Comparison of ENCODE assay signal across 17 cellular contexts in the genomic region with DNA sequence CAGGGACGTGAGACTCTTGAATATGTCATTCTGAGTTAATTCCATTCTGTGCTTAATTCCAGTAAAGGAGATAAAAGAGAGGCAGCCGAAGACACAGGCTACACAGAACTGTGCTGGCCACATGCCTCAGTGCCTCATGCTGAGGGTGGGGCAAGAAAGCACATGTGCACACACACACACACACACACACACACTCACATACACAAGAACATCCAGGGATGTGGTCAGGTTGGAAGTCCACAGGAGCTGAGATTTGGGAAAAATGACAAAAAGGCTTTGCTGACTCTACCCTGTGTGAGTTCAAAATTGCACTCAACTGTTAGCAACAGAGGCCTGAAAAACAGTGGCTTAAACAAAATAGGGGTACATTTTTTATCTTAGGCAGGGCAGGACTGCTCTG. TPM values are rescaled to one million over a fixed set of nuclear protein-coding genes. Genes with fewer than 3 reads are reported as not detected.
DNase-seq lines count a peak whose midpoint lies in the region; ATAC-seq and TF ChIP-seq lines count a peak whose summit lies in the region.
"Had no signal": no experiment of that assay in that cellular context is flagged by ENCODE, and none has a peak within 500 bp of the region (broad histone marks: within the 10 kb centered on the region; RNA-seq: fewer than 3 reads in every experiment).

No MANE protein-coding gene starts in this region.

- H3K36me3 ChIP-seq in BLaER1 (no peaks in the 10 kb centered on the region), IMR-90 (ENCODE audit: control insufficient read depth, insufficient read depth, low read length) (no peaks in the 10 kb centered on the region)

- no peak overlapping the region; a peak in 1 of 4 replicates for H4K8ac ChIP-seq in IMR-90 (ENCODE audit: low read depth in 2 of 2, low read length in 2 of 2)

- H3K36me3 Mint-ChIP-seq in activated naive CD8-positive, alpha-beta T cell, result no peaks in the 10 kb centered on the region
- H3K36me3 Mint-ChIP-seq in naive thymus-derived CD8-positive, alpha-beta T cell, result no peaks in the 10 kb centered on the region

- no TSS peak for BruUV-seq in IMR-90 (replicated peaks; lab: Mats Ljungman, UMichigan)

- TF ChIP-seq CTCF in IMR-90 (conservative IDR thresholded peaks at IDR 0.05; ENCODE audit: low read depth, low read length), result no peak

- H3K4me2 ChIP-seq in BLaER1, result peak overlapping the region; percentile 59
- no peak overlapping the region for H3K4me2 ChIP-seq in IMR-90 (ENCODE audit: low read depth, low read length)

- no peak overlapping the region for H4K5ac ChIP-seq in IMR-90 (ENCODE audit: low read depth, low read length)

- peaks cover 6% of the 10 kb centered on the region; the same call in 1 of the 2 replicates for H3K9me1 ChIP-seq in IMR-90 (ENCODE audit: insufficient read depth, low read length)

- no peak overlapping the region for H2BK20ac ChIP-seq in IMR-90 (ENCODE audit: low read depth, low read length)

- POLR2A ChIA-PET in IMR-90 (lab: Charles Lee; ENCODE audit: unreplicated experiment), result no interaction called here
- POLR2A ChIA-PET in naive thymus-derived CD8-positive, alpha-beta T cell (lab: Charles Lee), result interaction anchor here (0.6 kb wide), 1 partner anchor 163 kb away, joined by 3 read pairs; no protein-coding TSS in a partner anchor

- peaks cover 42% of the 10 kb centered on the region for H3K4me1 Mint-ChIP-seq in activated naive CD8-positive, alpha-beta T cell (ENCODE audit: low read depth)
- peaks cover 8 to 55% (median 22%) of the 10 kb centered on the region in 4 donors for H3K4me1 Mint-ChIP-seq in naive thymus-derived CD8-positive, alpha-beta T cell

- H3K27me3 Mint-ChIP-seq in activated naive CD8-positive, alpha-beta T cell, result no peaks in the 10 kb centered on the region
- H3K27me3 Mint-ChIP-seq in naive thymus-derived CD8-positive, alpha-beta T cell, result no peaks in the 10 kb centered on the region

- 0 out of 2 replicates have a peak overlapping the region, but pooled peaks have one; percentile 8 for H3K18ac ChIP-seq in IMR-90 (ENCODE audit: low read depth, low read length)

- CTCF ChIA-PET in IMR-90 (lab: Yijun Ruan, JAX), result interaction anchor here (1.2 kb wide), 1 partner anchor 8 kb away, joined by 4 read pairs; no protein-coding TSS in a partner anchor

- H2BK5ac ChIP-seq in IMR-90 (ENCODE audit: low read depth, low read length, poor library complexity, severe bottlenecking), result no peak overlapping the region

- no peak overlapping the region for H3K4me3 ChIP-seq in BLaER1
- no peak overlapping the region for H3K4me3 ChIP-seq in IMR-90 (ENCODE audit: insufficient read depth, low read depth, low read length)
- H3K4me3 ChIP-seq: psoas muscle, testis had no signal

- H4K20me1 ChIP-seq in BLaER1 (no peaks in the 10 kb centered on the region), IMR-90 (ENCODE audit: insufficient read depth, low read length) (no peaks in the 10 kb centered on the region)

- no peak for ATAC-seq in IMR-90 (ENCODE audit: low read depth)
- no peak for ATAC-seq in naive thymus-derived CD8-positive, alpha-beta T cell
- no peak for ATAC-seq in GM19328 (IDR thresholded peaks at IDR 0.05; ENCODE audit: unreplicated experiment)
- ATAC-seq: psoas muscle had no signal

- no peak overlapping the region for H3K9ac ChIP-seq in BLaER1
- no peak overlapping the region for H3K9ac ChIP-seq in IMR-90 (ENCODE audit: low read depth, low read length)

- in situ Hi-C loops in IMR-90 (cut with MboI; ENCODE audit: low sequenced_read_pairs), result loop anchor here (10.0 to 25.0 kb wide), 4 partner anchors 624 to 1406 kb away; partner anchors contain the start of gene CAVIN4

- no peak overlapping the region for H3K4ac ChIP-seq in IMR-90 (ENCODE audit: low read depth, low read length)

- no peak overlapping the region for H2AFZ ChIP-seq in IMR-90 (replicated peaks; ENCODE audit: low read length, poor library complexity)

- no peak overlapping the region; the same call in 2 of the 3 replicates for H2BK15ac ChIP-seq in IMR-90 (ENCODE audit: low read depth, low read length)

- dilution Hi-C loops in IMR-90 (cut with HindIII; ENCODE audit: low sequenced_read_pairs, unreplicated experiment), result no loop called here

- H3K9me3 ChIP-seq in BLaER1 (no peaks in the 10 kb centered on the region), IMR-90 (ENCODE audit: control insufficient read depth, insufficient read depth, low read length) (no peaks in the 10 kb centered on the region)
- H3K9me3 ChIP-seq: Caco-2, psoas muscle, testis had no signal

- H3K27ac ChIP-seq in BLaER1, result no peak overlapping the region
- H3K27ac ChIP-seq in IMR-90 (ENCODE audit: insufficient read depth, low read length), result no peak overlapping the region
- H3K27ac ChIP-seq: psoas muscle, testis had no signal

- H3K56ac ChIP-seq in IMR-90 (ENCODE audit: extremely low read depth, insufficient read depth, low read length), result no peak overlapping the region

- H2BK120ac ChIP-seq in IMR-90 (ENCODE audit: low read depth, low read length), result no peak overlapping the region; the same call in 1 of the 2 replicates

- no peak for TF ChIP-seq RAD21 in IMR-90 (IDR thresholded peaks at IDR 0.05; ENCODE audit: low read length)

- no peaks in the 10 kb centered on the region for H3K79me1 ChIP-seq in IMR-90 (ENCODE audit: low read depth in 1 of 2, low read length in 2 of 2)

- H3K9me3 Mint-ChIP-seq in activated naive CD8-positive, alpha-beta T cell (ENCODE audit: low read depth), result no peaks in the 10 kb centered on the region
- H3K9me3 Mint-ChIP-seq in naive thymus-derived CD8-positive, alpha-beta T cell, result no peaks in the 10 kb centered on the region

- intact Hi-C loops in IMR-90 (cut with micrococcal nuclease), result loop anchor here (5.0 to 10.0 kb wide), 4 partner anchors 84 to 1244 kb away; partner anchors contain the start of gene MSANTD3

- H3K4me3 Mint-ChIP-seq in activated naive CD8-positive, alpha-beta T cell, result no peak overlapping the region
- H3K4me3 Mint-ChIP-seq in naive thymus-derived CD8-positive, alpha-beta T cell, result no peak overlapping the region

- no peak overlapping the region for H2AK5ac ChIP-seq in IMR-90 (ENCODE audit: low read depth, low read length)

- TF ChIP-seq POLR2A in IMR-90 (IDR thresholded peaks at IDR 0.05; ENCODE audit: low read depth, low read length), result no peak

- no CpG with 5 or more reads among the region's 2 CpGs for WGBS in IMR-90 (ENCODE audit: extremely low coverage in 2 of 2, insufficient read length in 1 of 2), 2 experiments

- peaks cover 26% of the 10 kb centered on the region for H3K4me1 ChIP-seq in BLaER1
- peaks cover 8% of the 10 kb centered on the region for H3K4me1 ChIP-seq in IMR-90 (ENCODE audit: control insufficient read depth, insufficient read depth, low read length)
- H3K4me1 ChIP-seq: psoas muscle, testis had no signal

- no peaks in the 10 kb centered on the region for H3K27me3 ChIP-seq in BLaER1
- no peaks in the 10 kb centered on the region for H3K27me3 ChIP-seq in IMR-90 (ENCODE audit: control insufficient read depth, insufficient read depth, low read length)
- H3K27me3 ChIP-seq: testis had no signal

- peak overlapping the region; percentile 80 for H3K27ac Mint-ChIP-seq in activated naive CD8-positive, alpha-beta T cell
- peak overlapping the region in 6 of 10 donors; percentile 28 to 54 (median 44) for H3K27ac Mint-ChIP-seq in naive thymus-derived CD8-positive, alpha-beta T cell

- DNase-seq in IMR-90 (no peak), NCI-H2196 (lab: John Stamatoyannopoulos, UW; ENCODE audit: unreplicated experiment) (no peak)
- DNase-seq in naive thymus-derived CD8-positive, alpha-beta T cell, result no peak
- no peak for DNase-seq in effector CD8-positive, alpha-beta T cell (lab: John Stamatoyannopoulos, UW)
- DNase-seq: activated effector memory CD4-positive, alpha-beta T cell treated with anti-CD3 and anti-CD28 coated beads, Interleukin-2, amount 50 U/mL, for 16 hours; amygdala; Caco-2; caudate nucleus; NCI-H146; NCI-H2171 treated with DMSO at 0.1 percent for 48 hours; NCI-H69; psoas muscle; SHP77 treated with DMSO at 0.1 percent for 48 hours; testis had no signal

- H3K23ac ChIP-seq in IMR-90 (ENCODE audit: low read depth, low read length), result no peak overlapping the region

- no peak overlapping the region; the same call in 1 of the 2 replicates for H4K91ac ChIP-seq in IMR-90 (ENCODE audit: insufficient read depth, low read depth, low read length)

- H2AK9ac ChIP-seq in IMR-90 (replicated peaks; ENCODE audit: low read depth, low read length, poor library complexity), result no peak overlapping the region

- 0 out of 2 replicates have a peak overlapping the region, but pooled peaks have one; percentile 28 for H3K14ac ChIP-seq in IMR-90 (replicated peaks; ENCODE audit: low read depth, low read length)

TF ChIP-seq in IMR-90, 13 proteins besides CTCF, POLR2A, EP300 and RAD21 (continues in another document):
- no peak for TF ChIP-seq MAFK (IDR thresholded peaks at IDR 0.05; ENCODE audit: low read depth, low read length)
- no peak for TF ChIP-seq RFX5 (IDR thresholded peaks at IDR 0.05; ENCODE audit: low read depth, low read length)
- no peak for TF ChIP-seq CEBPB (IDR thresholded peaks at IDR 0.05; ENCODE audit: low read depth, low read length)
- TF ChIP-seq, protein P1, sequence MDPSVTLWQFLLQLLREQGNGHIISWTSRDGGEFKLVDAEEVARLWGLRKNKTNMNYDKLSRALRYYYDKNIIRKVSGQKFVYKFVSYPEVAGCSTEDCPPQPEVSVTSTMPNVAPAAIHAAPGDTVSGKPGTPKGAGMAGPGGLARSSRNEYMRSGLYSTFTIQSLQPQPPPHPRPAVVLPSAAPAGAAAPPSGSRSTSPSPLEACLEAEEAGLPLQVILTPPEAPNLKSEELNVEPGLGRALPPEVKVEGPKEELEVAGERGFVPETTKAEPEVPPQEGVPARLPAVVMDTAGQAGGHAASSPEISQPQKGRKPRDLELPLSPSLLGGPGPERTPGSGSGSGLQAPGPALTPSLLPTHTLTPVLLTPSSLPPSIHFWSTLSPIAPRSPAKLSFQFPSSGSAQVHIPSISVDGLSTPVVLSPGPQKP (IDR thresholded peaks at IDR 0.05; ENCODE audit: borderline replicate concordance, low read depth, low read length), result no peak
- TF ChIP-seq MAZ (IDR thresholded peaks at IDR 0.05; ENCODE audit: borderline replicate concordance, low read depth, low read length), result no peak
- TF ChIP-seq NFE2L2 (IDR thresholded peaks at IDR 0.05; ENCODE audit: low read depth, low read length), result no peak
- no peak for TF ChIP-seq CHD1 (IDR thresholded peaks at IDR 0.05; ENCODE audit: low read depth, low read length)

RNA-seq across cellular contexts. Expression of gene ALG2, which starts 40.5 kb away (rescaled TPM):
- total RNA-seq in IMR-90 (2012; rRNA removed), result 33.9 and 38.4 TPM in 2 replicates
- 35.1 and 36.4 TPM in 2 replicates for polyA plus RNA-seq in IMR-90 (2012; rRNA removed)
- 28.1 and 31.3 TPM in 2 replicates for polyA plus RNA-seq in IMR-90 (2012; cell fraction: cytosol; rRNA removed)
- polyA plus RNA-seq in IMR-90 (2012; cell fraction: nucleus; rRNA removed; ENCODE audit: low replicate concordance), result 20.4 and 43.6 TPM in 2 replicates
- total RNA-seq in naive thymus-derived CD8-positive, alpha-beta T cell, result 10 to 100 TPM; 17.3 to 21.9 TPM
- 10 to 100 TPM; 16.1 to 23.7 (median 17.8) TPM for polyA plus RNA-seq in naive thymus-derived CD8-positive, alpha-beta T cell

RNA-seq across cellular contexts. Expression of gene SEC61B, which starts 40.9 kb away (rescaled TPM):
- 180 and 184 TPM in 2 replicates for total RNA-seq in IMR-90 (2012; rRNA removed)
- polyA plus RNA-seq in IMR-90 (2012; rRNA removed), result 281 and 285 TPM in 2 replicates
- polyA plus RNA-seq in IMR-90 (2012; cell fraction: cytosol; rRNA removed), result 432 and 436 TPM in 2 replicates
- 116 and 149 TPM in 2 replicates for polyA plus RNA-seq in IMR-90 (2012; cell fraction: nucleus; rRNA removed; ENCODE audit: low replicate concordance)
- total RNA-seq in naive thymus-derived CD8-positive, alpha-beta T cell, result 10 to 100 TPM; 47.4 to 48.1 TPM
- 100 to 1,000 TPM; 218 to 285 (median 263) TPM for polyA plus RNA-seq in naive thymus-derived CD8-positive, alpha-beta T cell
